8 cellular contexts compared by ENCODE assay signal in genomic region chr6:7589949-7590917, GRCh38. TPM values are rescaled to one million over a fixed set of nuclear protein-coding genes. Genes with fewer than 3 reads are reported as not detected.
A peak's percentile ranks its signal among the peaks of the same experiment; 100 is the strongest.
DNase-seq lines count a peak whose midpoint lies in the region; ATAC-seq, FAIRE-seq and TF ChIP-seq lines count a peak whose summit lies in the region.

TSS of gene SNRNP48 (plus strand) at chr6:7590198. CDS start at chr6:7590258, 60 bp downstream.

- POLR2A ChIA-PET in T-cell (lab: Charles Lee) = interaction anchor here (0.6 to 1.5 kb wide), 4 partner anchors 10 to 201 kb away, joined by 3 to 5 read pairs (median 4); no protein-coding TSS in a partner anchor

- no peaks in the 10 kb centered on the region for H3K9me3 ChIP-seq in adrenal gland (replicated peaks in 1 of 3)
- H3K9me3 ChIP-seq in upper lobe of right lung = no peaks in the 10 kb centered on the region

- no peaks in the 10 kb centered on the region for H3K27me3 Mint-ChIP-seq in T-cell

- TF ChIP-seq CTCF in adrenal gland (IDR thresholded peaks at IDR 0.05) = no peak
- TF ChIP-seq CTCF in upper lobe of right lung (IDR thresholded peaks at IDR 0.05) = no peak

- H3K4me3 ChIP-seq in adrenal gland (peak within 1 kb of the TSS; percentile 51 to 96 (median 88)), upper lobe of right lung (peak within 1 kb of the TSS; percentile 85)

- H3K27ac Mint-ChIP-seq in T-cell = peak within 1 kb of the TSS; percentile 94 to 98

- H3K27me3 ChIP-seq in adrenal gland (no peaks in the 10 kb centered on the region), upper lobe of right lung (no peaks in the 10 kb centered on the region)

- peak; percentile 83 for TF ChIP-seq POLR2A in GM12891 (IDR thresholded peaks at IDR 0.05; ENCODE audit: low read depth, low read length)
- peak; percentile 48 to 69 for TF ChIP-seq POLR2A in adrenal gland (IDR thresholded peaks at IDR 0.05)

- peaks cover 46 to 47% (median 47%) of the 10 kb centered on the region in 3 donors for H3K4me1 Mint-ChIP-seq in T-cell

- H3K27ac ChIP-seq in adrenal gland (peak within 1 kb of the TSS in 4 of 5 donors; percentile 52 to 72 (median 62)), upper lobe of right lung (peak within 1 kb of the TSS; percentile 83)

- no peaks in the 10 kb centered on the region for H3K9me3 Mint-ChIP-seq in T-cell

- CTCF ChIA-PET in T-cell (lab: Charles Lee) = interaction anchor here (0.5 to 0.9 kb wide), 7 partner anchors 12 to 1721 kb away, joined by 3 to 6 read pairs (median 4); partner anchors contain the start of genes CAGE1 (in 1 of the 2), EEF1E1 (in 1 of the 2) and RIOK1 (in 1 of the 2)

- peak; percentile 82 for DNase-seq in GM12891 (ENCODE audit: insufficient read length, low spot score)
- DNase-seq in NCI-H1436 treated with DMSO at 0.1 percent for 48 hours (lab: John Stamatoyannopoulos, UW) = peak; percentile 63
- DNase-seq in T-cell = peak; percentile 72 to 93 (median 87)
- peak; percentile 93 to 98 (median 96) for DNase-seq in adrenal gland
- peak; percentile 98 for DNase-seq in left cardiac atrium
- DNase-seq in posterior vena cava (ENCODE audit: low spot score) = peak; percentile 98
- DNase-seq in upper lobe of right lung = peak; percentile 97

- WGBS in adrenal gland, 4 donors = 1 to 4% (median 2%) methylated on average over 16 to 72 of the region's 72 CpGs

- H3K4me1 ChIP-seq in adrenal gland (replicated peaks in 1 of 2) (peaks cover 13 to 26% of the 10 kb centered on the region in 2 donors), upper lobe of right lung (peaks cover 23% of the 10 kb centered on the region)

- H3K36me3 Mint-ChIP-seq in T-cell = peaks cover 8% of the 10 kb centered on the region

- H3K4me3 Mint-ChIP-seq in T-cell = peak within 1 kb of the TSS; percentile 98 to 100 (median 99)

- peaks cover 0 to 3% of the 10 kb centered on the region in 2 donors for H3K36me3 ChIP-seq in adrenal gland (replicated peaks in 1 of 2)
- peaks cover 16% of the 10 kb centered on the region for H3K36me3 ChIP-seq in upper lobe of right lung

- peak; percentile 94 for FAIRE-seq in GM12891 (lab: Jason Lieb, UNC)

- ATAC-seq in HG02840 (IDR thresholded peaks at IDR 0.05; ENCODE audit: low FRiP score, unreplicated experiment) (peak; percentile 100), T-cell (replicated peaks in 1 of 4) (peak; percentile 99), left cardiac atrium (peak; percentile 99 to 100), upper lobe of right lung (peak; percentile 100)

- intact Hi-C loops in adrenal gland (cut with DNase I) = no loop called here
- intact Hi-C loops in left cardiac atrium (cut with DNase I) = no loop called here
- intact Hi-C loops in posterior vena cava (cut with DNase I) = no loop called here
- intact Hi-C loops in upper lobe of right lung (cut with DNase I) = no loop called here

TF ChIP-seq in GM12891, 5 proteins besides CTCF, POLR2A, EP300 and RAD21:
- peak; percentile 55 for TF ChIP-seq SPI1 (IDR thresholded peaks at IDR 0.05; ENCODE audit: low read depth, low read length)
- no peak for TF ChIP-seq PAX5 (IDR thresholded peaks at IDR 0.05; ENCODE audit: insufficient read depth, low read length, severe bottlenecking)
- peak; percentile 70 for TF ChIP-seq POLR2AphosphoS5 (IDR thresholded peaks at IDR 0.05; ENCODE audit: low read depth, low read length)
- no peak for TF ChIP-seq POU2F2 (IDR thresholded peaks at IDR 0.05; ENCODE audit: low read depth, low read length)
- TF ChIP-seq TAF1 (IDR thresholded peaks at IDR 0.05; ENCODE audit: low read depth, low read length) = peak; percentile 69; the same call in 1 of the 2 replicates

RNA-seq across cellular contexts. Expression of gene SNRNP48, which starts in this region (rescaled TPM):
- polyA plus RNA-seq in GM12891 (2012; ENCODE audit: low read depth, missing spikeins) = 4.0 TPM
- total RNA-seq in T-cell = 10 to 100 TPM; 13.6 to 20.0 (median 17.7) TPM
- 10 to 100 TPM in 4 of 8 donors, 1 to 10 TPM in 4; 2.5 to 12.3 (median 8.9) TPM for total RNA-seq in adrenal gland
- polyA plus RNA-seq in adrenal gland = 10 to 100 TPM in 1 of 3 donors, 1 to 10 TPM in 2; 3.5 to 10.5 (median 6.4) TPM
- 10 to 100 TPM; 10.3 to 12.6 TPM for total RNA-seq in left cardiac atrium
- total RNA-seq in posterior vena cava = 1 to 10 TPM; 8.9 to 10.0 TPM
- total RNA-seq in upper lobe of right lung = 10.2 TPM

Comparison
In these comparisons a context has a peak if more than half of its experiments do, and no peak if none do; other contexts are left out.
1. Peak in every context shown above with its lines: DNase-seq, ATAC-seq, H3K4me3 ChIP-seq and H3K27ac ChIP-seq.